Comparison of ENCODE assay signal across 8 cellular contexts in genomic region chr11:62394825-62395538, GRCh38. TPM values are rescaled to one million over a fixed set of nuclear protein-coding genes. Genes with fewer than 3 reads are reported as not detected.
DNase-seq lines count a peak whose midpoint lies in the region; ATAC-seq, FAIRE-seq and TF ChIP-seq lines count a peak whose summit lies in the region.

No MANE protein-coding gene starts in this region.

- H3K27ac ChIP-seq in AG04450 (ENCODE audit: low read depth, low read length) (no peak overlapping the region), skeletal muscle tissue (ENCODE audit: low read depth, low read length) (peak overlapping the region; percentile 5)

- ATAC-seq in GM19351 (IDR thresholded peaks at IDR 0.05; ENCODE audit: unreplicated experiment), result peak; percentile 49

- DNase-seq in AG04450 (ENCODE audit: low read depth, low spot score) (peak; percentile 68), NCI-H2171 (lab: John Stamatoyannopoulos, UW) (peak; percentile 88), UCSD-AML1 (lab: John Stamatoyannopoulos, UW; ENCODE audit: unreplicated experiment) (peak; percentile 27), choroid plexus epithelial cell (ENCODE audit: low read depth) (peak; percentile 92)
- no peak for DNase-seq in NK-92 treated with Interleukin-12 subunit alpha and Interleukin-12 subunit beta, amount 100 ng/mL, for 24 hours (lab: John Stamatoyannopoulos, UW)

- peak overlapping the region; percentile 40 to 62 (median 54) for H3K9ac ChIP-seq in skeletal muscle tissue (ENCODE audit: low read depth in 1 of 3, low read length in 3 of 3)

- POLR2A ChIA-PET in AG04450 (lab: Yijun Ruan, JAX), result interaction anchor here (0.8 to 2.0 kb wide), 13 partner anchors 145 to 446 kb away, joined by 3 to 19 read pairs (median 3); partner anchors contain the start of genes AHNAK, B3GAT3, C11orf98 and CSKMT

- H3K4me1 ChIP-seq in skeletal muscle tissue (ENCODE audit: control insufficient read depth in 3 of 3, insufficient read depth in 3 of 3, low read length in 3 of 3), result peaks cover 27 to 32% (median 29%) of the 10 kb centered on the region in 3 donors

- FAIRE-seq in islet of Langerhans (lab: Jason Lieb, UNC), result peak; percentile 73

- no peaks in the 10 kb centered on the region for H3K36me3 ChIP-seq in skeletal muscle tissue (ENCODE audit: control insufficient read depth in 3 of 3, insufficient read depth in 3 of 3, low read length in 3 of 3)

- H3K4me3 ChIP-seq in AG04450 (ENCODE audit: low read depth, low read length) (peak overlapping the region; percentile 53), choroid plexus epithelial cell (ENCODE audit: low read depth, low read length) (peak overlapping the region; percentile 51), skeletal muscle tissue (ENCODE audit: low read length in 3 of 3) (peak overlapping the region; percentile 51 to 67 (median 61))

- H3K27me3 ChIP-seq in AG04450 (ENCODE audit: control insufficient read depth, insufficient read depth, low read length), result peaks cover 4% of the 10 kb centered on the region
- H3K27me3 ChIP-seq in skeletal muscle tissue (ENCODE audit: control insufficient read depth in 3 of 3, insufficient read depth in 3 of 3, low read length in 3 of 3), result no peaks in the 10 kb centered on the region

- TF ChIP-seq CTCF in AG04450 (IDR thresholded peaks at IDR 0.05; ENCODE audit: low read depth, low read length), result peak; percentile 67
- peak; percentile 77 for TF ChIP-seq CTCF in choroid plexus epithelial cell (conservative IDR thresholded peaks at IDR 0.05; ENCODE audit: low read depth, low read length)

- H3K9me3 ChIP-seq in AG04450 (ENCODE audit: control insufficient read depth, insufficient read depth, low read length), result no peaks in the 10 kb centered on the region
- no peaks in the 10 kb centered on the region for H3K9me3 ChIP-seq in skeletal muscle tissue (ENCODE audit: control insufficient read depth in 3 of 3, low read length in 3 of 3)

- CTCF ChIA-PET in AG04450 (lab: Charles Lee), result interaction anchor here (0.5 to 5.4 kb wide), 50 partner anchors 12 to 560 kb away, joined by 3 to 120 read pairs (median 4); partner anchors contain the start of genes AHNAK, B3GAT3, MTA2 and SCGB1A1

RNA-seq across cellular contexts. Expression of gene SCGB1A1, which starts 23.9 kb away (rescaled TPM):
- not detected in 2 replicates for polyA plus RNA-seq in AG04450 (2011; rRNA removed)
- polyA minus RNA-seq in AG04450 (2011; rRNA and poly(A)+ RNA removed), result not detected in 2 replicates
- total RNA-seq in skeletal muscle tissue, result not detected

RNA-seq across cellular contexts. Expression of gene ASRGL1, which starts 57.7 kb away (rescaled TPM):
- 0.48 and 0.61 TPM in 2 replicates for polyA plus RNA-seq in AG04450 (2011; rRNA removed)
- 0.64 TPM in 1 of 2 replicates, not detected in the other for polyA minus RNA-seq in AG04450 (2011; rRNA and poly(A)+ RNA removed)
- 3.7 TPM for total RNA-seq in skeletal muscle tissue
